Comparison of ENCODE assay signal across 9 cellular contexts in genomic region chr6:160030103-160030502, GRCh38.
DNase-seq lines count a peak whose midpoint lies in the region; ATAC-seq, FAIRE-seq and TF ChIP-seq lines count a peak whose summit lies in the region.
"Had no signal": no experiment of that assay in that cellular context is flagged by ENCODE, and none has a peak within 500 bp of the region (broad histone marks: within the 10 kb centered on the region; RNA-seq: fewer than 3 reads in every experiment).

No MANE protein-coding gene starts in this region.

- no peak overlapping the region for H3K27ac ChIP-seq in endothelial cell of umbilical vein (ENCODE audit: insufficient read depth, low read depth, low read length)
- peak overlapping the region; percentile 82 for H3K27ac ChIP-seq in mesodermal cell (ENCODE audit: low read depth, low read length, severe bottlenecking)
- H3K27ac ChIP-seq in upper lobe of right lung, result peak overlapping the region; percentile 62

- no peak for TF ChIP-seq CTCF in endothelial cell of umbilical vein (IDR thresholded peaks at IDR 0.05; ENCODE audit: extremely low read depth in 1 of 2, insufficient read depth in 1 of 2, low read depth in 1 of 2, low read length in 2 of 2)
- TF ChIP-seq CTCF in upper lobe of right lung (IDR thresholded peaks at IDR 0.05), result no peak

- H3K27me3 ChIP-seq in endothelial cell of umbilical vein (ENCODE audit: control insufficient read depth in 2 of 2, insufficient read depth in 2 of 2, low read length in 2 of 2), result no peaks in the 10 kb centered on the region
- no peaks in the 10 kb centered on the region for H3K27me3 ChIP-seq in upper lobe of right lung

- peak in 10 of 14 donors; percentile 21 to 62 (median 44) for DNase-seq in C1 segment of cervical spinal cord (lab: John Stamatoyannopoulos, UW)
- DNase-seq in NCI-H2171 (lab: John Stamatoyannopoulos, UW), result peak; percentile 14
- DNase-seq in endothelial cell of umbilical vein (ENCODE audit: low read depth, low spot score), result peak; percentile 33
- peak; percentile 91 for DNase-seq in upper lobe of right lung
- DNase-seq in NCI-H1694 treated with DMSO at 0.1 percent for 48 hours (lab: John Stamatoyannopoulos, UW), result no peak

- no peak overlapping the region for H2AFZ ChIP-seq in endothelial cell of umbilical vein (ENCODE audit: low read depth, low read length)

- intact Hi-C loops in endothelial cell of umbilical vein (cut with micrococcal nuclease), result no loop called here
- intact Hi-C loops in upper lobe of right lung (cut with DNase I), result no loop called here

- BruUV-seq in endothelial cell of umbilical vein (replicated peaks; lab: Mats Ljungman, UMichigan), result no TSS peak

- CTCF ChIA-PET in endothelial cell of umbilical vein (lab: Charles Lee), result no interaction called here

- no peaks in the 10 kb centered on the region for H4K20me1 ChIP-seq in endothelial cell of umbilical vein (replicated peaks; ENCODE audit: control insufficient read depth, extremely low read depth, insufficient read depth, low read length)

- 47% methylated on average over 3 of the region's 5 CpGs; no CpG with 5 or more reads in 1 of the 2 experiments for WGBS in mesodermal cell (ENCODE audit: insufficient coverage in 2 of 2), 2 experiments

- no peak overlapping the region for H3K9ac ChIP-seq in endothelial cell of umbilical vein (replicated peaks; ENCODE audit: extremely low read depth, insufficient read depth, low read length)

- TF ChIP-seq POLR2A in endothelial cell of umbilical vein (IDR thresholded peaks at IDR 0.05; ENCODE audit: low read depth, low read length), result no peak

- no peak for FAIRE-seq in endothelial cell of umbilical vein (lab: Jason Lieb, UNC)
- FAIRE-seq: colon had no signal

- H3K36me3 ChIP-seq in endothelial cell of umbilical vein (ENCODE audit: control insufficient read depth in 2 of 2, extremely low read depth in 1 of 2, insufficient read depth in 2 of 2, low read length in 2 of 2) (peaks cover 3 to 15% of the 10 kb centered on the region in 2 experiments), mesodermal cell (ENCODE audit: control insufficient read depth, insufficient read depth, low read length) (peaks cover 85% of the 10 kb centered on the region), upper lobe of right lung (peaks cover 76% of the 10 kb centered on the region)

- no peaks in the 10 kb centered on the region for H3K79me2 ChIP-seq in endothelial cell of umbilical vein (ENCODE audit: control insufficient read depth, insufficient read depth, low read length)

- ATAC-seq in upper lobe of right lung (peak; percentile 95), GM19452 (IDR thresholded peaks at IDR 0.05; ENCODE audit: unreplicated experiment) (no peak), HG03354 (IDR thresholded peaks at IDR 0.05; ENCODE audit: poor library complexity, severe bottlenecking, unreplicated experiment) (no peak)

- no peak overlapping the region for H3K4me2 ChIP-seq in endothelial cell of umbilical vein (ENCODE audit: insufficient read depth, low read length)

- no peaks in the 10 kb centered on the region for H3K9me1 ChIP-seq in endothelial cell of umbilical vein (replicated peaks; ENCODE audit: control insufficient read depth, extremely low read depth, insufficient read depth, low read length)

- H3K9me3 ChIP-seq in endothelial cell of umbilical vein (replicated peaks; ENCODE audit: control insufficient read depth, insufficient read depth, low read length) (no peaks in the 10 kb centered on the region), mesodermal cell (ENCODE audit: control insufficient read depth, low read length) (no peaks in the 10 kb centered on the region), upper lobe of right lung (no peaks in the 10 kb centered on the region)

- H3K4me1 ChIP-seq in endothelial cell of umbilical vein (ENCODE audit: control insufficient read depth, extremely low read depth, insufficient read depth, low read length), result no peaks in the 10 kb centered on the region
- H3K4me1 ChIP-seq in mesodermal cell (ENCODE audit: control insufficient read depth, insufficient read depth, low read length, poor library complexity, severe bottlenecking), result peaks cover 30% of the 10 kb centered on the region
- peaks cover 10% of the 10 kb centered on the region for H3K4me1 ChIP-seq in upper lobe of right lung

- dilution Hi-C loops in endothelial cell of umbilical vein (cut with MboI; ENCODE audit: extremely low pct_ligation_motif_present, low sequenced_read_pairs), result no loop called here

- H3K4me3 ChIP-seq in endothelial cell of umbilical vein (replicated peaks in 1 of 3; ENCODE audit: insufficient read depth in 1 of 3, low read depth in 1 of 3, low read length in 3 of 3) (no peak overlapping the region), mesodermal cell (ENCODE audit: extremely low read depth, insufficient read depth, low read length, poor library complexity, severe bottlenecking) (no peak overlapping the region), upper lobe of right lung (no peak overlapping the region)

- POLR2A ChIA-PET in endothelial cell of umbilical vein (lab: Charles Lee), result no interaction called here

TF ChIP-seq in endothelial cell of umbilical vein, 7 proteins besides CTCF, POLR2A, EP300 and RAD21:
- TF ChIP-seq FOS (IDR thresholded peaks at IDR 0.05; ENCODE audit: borderline replicate concordance, insufficient read depth, low read length), result no peak
- TF ChIP-seq MAX (IDR thresholded peaks at IDR 0.05; ENCODE audit: insufficient read depth, insufficient read length), result no peak
- no peak for TF ChIP-seq JUN (IDR thresholded peaks at IDR 0.05; ENCODE audit: borderline replicate concordance, insufficient read depth, insufficient read length, low read depth)
- TF ChIP-seq EZH2 (IDR thresholded peaks at IDR 0.05; ENCODE audit: borderline replicate concordance, low read depth, low read length, severe bottlenecking), result no peak
- TF ChIP-seq GATA2 (IDR thresholded peaks at IDR 0.05; ENCODE audit: insufficient read depth, insufficient read length, low read depth, low read length), result no peak
- no peak for TF ChIP-seq POLR2AphosphoS5 (IDR thresholded peaks at IDR 0.05; ENCODE audit: insufficient read depth, low read depth, low read length)
- no peak for TF ChIP-seq MYC (IDR thresholded peaks at IDR 0.05; ENCODE audit: low read depth, low read length)
